Comparison of ENCODE assay signal across 18 cellular contexts in genomic region chr2:187051350-187051749, GRCh38.
DNase-seq lines count a peak whose midpoint lies in the region; ATAC-seq, FAIRE-seq and TF ChIP-seq lines count a peak whose summit lies in the region.
"Had no signal": no experiment of that assay in that cellular context is flagged by ENCODE, and none has a peak within 500 bp of the region (broad histone marks: within the 10 kb centered on the region; RNA-seq: fewer than 3 reads in every experiment).

No MANE protein-coding gene starts in this region.

- H3K4me1 Mint-ChIP-seq in astrocyte (ENCODE audit: low read depth, unreplicated experiment) = no peaks in the 10 kb centered on the region
- no peaks in the 10 kb centered on the region for H3K4me1 Mint-ChIP-seq in effector memory CD8-positive, alpha-beta T cell (ENCODE audit: low read depth in 2 of 2)
- H3K4me1 Mint-ChIP-seq: mesothelial cell of epicardium had no signal

- H3K27me3 ChIP-seq in astrocyte (ENCODE audit: insufficient read depth, low read length) = no peaks in the 10 kb centered on the region
- no peaks in the 10 kb centered on the region for H3K27me3 ChIP-seq in brain microvascular endothelial cell (replicated peaks)

- no peaks in the 10 kb centered on the region for H3K27me3 Mint-ChIP-seq in astrocyte (ENCODE audit: low read depth, unreplicated experiment)
- H3K27me3 Mint-ChIP-seq in effector memory CD8-positive, alpha-beta T cell = no peaks in the 10 kb centered on the region

- peak; percentile 22 for DNase-seq in astrocyte (ENCODE audit: low read depth)
- DNase-seq in effector memory CD8-positive, alpha-beta T cell = no peak
- no peak for DNase-seq in brain microvascular endothelial cell
- DNase-seq in AG08396 (ENCODE audit: low spot score) = no peak
- no peak for DNase-seq in UCSD-AML1 (lab: John Stamatoyannopoulos, UW; ENCODE audit: unreplicated experiment)
- DNase-seq: activated CD4-positive, alpha-beta T cell treated with anti-CD3 and anti-CD28 coated beads, Interleukin-2, amount 50 U/mL, for 4 hours; activated naive CD4-positive, alpha-beta T cell treated with anti-CD3 and anti-CD28 coated beads, Interleukin-2, amount 50 U/mL, for 16 hours; CD8-positive, alpha-beta T cell; cerebellar nuclear complex; OCI-M1; posterior cingulate gyrus; stimulated activated CD4-positive, alpha-beta T cell treated with anti-CD3 and anti-CD28 coated beads, Interleukin-4, amount 100 ng/mL, for 4 hours had no signal

- no peak overlapping the region for H2AFZ ChIP-seq in astrocyte (ENCODE audit: low read depth, low read length)

- H3K9me3 ChIP-seq in astrocyte (ENCODE audit: insufficient read depth, low read depth, low read length) = no peaks in the 10 kb centered on the region
- H3K9me3 ChIP-seq: HAP-1 had no signal

- H3K36me3 Mint-ChIP-seq in astrocyte (ENCODE audit: low read depth, unreplicated experiment) = no peaks in the 10 kb centered on the region
- no peaks in the 10 kb centered on the region for H3K36me3 Mint-ChIP-seq in effector memory CD8-positive, alpha-beta T cell (ENCODE audit: insufficient read depth)
- H3K36me3 Mint-ChIP-seq: CD8-positive, alpha-beta T cell; mesothelial cell of epicardium had no signal

- H3K27ac Mint-ChIP-seq in astrocyte (ENCODE audit: unreplicated experiment) = no peak overlapping the region
- no peak overlapping the region for H3K27ac Mint-ChIP-seq in effector memory CD8-positive, alpha-beta T cell
- H3K27ac Mint-ChIP-seq: CD8-positive, alpha-beta T cell; mesothelial cell of epicardium had no signal

- H3K27ac ChIP-seq in astrocyte (ENCODE audit: low read depth, low read length) = no peak overlapping the region
- H3K27ac ChIP-seq in brain microvascular endothelial cell = no peak overlapping the region

- H3K4me3 ChIP-seq in astrocyte (ENCODE audit: insufficient read depth, low read depth, low read length) = no peak overlapping the region
- H3K4me3 ChIP-seq in brain microvascular endothelial cell (ENCODE audit: low read depth, low read length) = no peak overlapping the region
- H3K4me3 ChIP-seq: HAP-1 had no signal

- no peak overlapping the region for H3K4me2 ChIP-seq in astrocyte (ENCODE audit: low read length)

- H4K20me1 ChIP-seq in astrocyte (ENCODE audit: insufficient read depth, low read length) = no peaks in the 10 kb centered on the region

- no peak for TF ChIP-seq CTCF in astrocyte (IDR thresholded peaks at IDR 0.05; ENCODE audit: insufficient read depth, low read depth, low read length)
- TF ChIP-seq CTCF in brain microvascular endothelial cell (IDR thresholded peaks at IDR 0.05; ENCODE audit: low read depth, low read length, missing control alignments) = no peak

- H3K36me3 ChIP-seq in astrocyte (ENCODE audit: insufficient read depth, low read length) (no peaks in the 10 kb centered on the region), brain microvascular endothelial cell (replicated peaks) (no peaks in the 10 kb centered on the region)
- H3K36me3 ChIP-seq: HAP-1 had no signal

- H3K79me2 ChIP-seq in astrocyte (ENCODE audit: insufficient read depth, low read length) = no peaks in the 10 kb centered on the region

- no peak for FAIRE-seq in astrocyte (lab: Jason Lieb, UNC)

- no peak overlapping the region for H3K4me3 Mint-ChIP-seq in astrocyte (ENCODE audit: unreplicated experiment)
- H3K4me3 Mint-ChIP-seq in effector memory CD8-positive, alpha-beta T cell = no peak overlapping the region
- H3K4me3 Mint-ChIP-seq: CD8-positive, alpha-beta T cell; mesothelial cell of epicardium had no signal

- in situ Hi-C loops in brain microvascular endothelial cell (cut with HindIII; ENCODE audit: low pct_ligation_motif_present, low sequenced_read_pairs) = no loop called here

- H3K9me3 Mint-ChIP-seq in astrocyte (ENCODE audit: unreplicated experiment) = no peaks in the 10 kb centered on the region
- H3K9me3 Mint-ChIP-seq in effector memory CD8-positive, alpha-beta T cell = peaks cover 9 to 17% of the 10 kb centered on the region in 2 donors

- no peak overlapping the region for H3K9ac ChIP-seq in astrocyte (ENCODE audit: low read length)

- H3K4me1 ChIP-seq in astrocyte (ENCODE audit: insufficient read depth, low read length) = no peaks in the 10 kb centered on the region
- H3K4me1 ChIP-seq: HAP-1 had no signal

- ATAC-seq in GM19035 (IDR thresholded peaks at IDR 0.05; ENCODE audit: unreplicated experiment) (peak; percentile 94), GM21737 (IDR thresholded peaks at IDR 0.05; ENCODE audit: unreplicated experiment) (peak; percentile 87), HG03095 (IDR thresholded peaks at IDR 0.05; ENCODE audit: unreplicated experiment) (peak; percentile 90)
- ATAC-seq in effector memory CD8-positive, alpha-beta T cell (replicated peaks) = no peak
- ATAC-seq: CD8-positive, alpha-beta T cell; esophagus mucosa had no signal
